In genomic region chr7:128831994-128832879, GRCh38 we compare ENCODE assay signal across 9 cellular contexts. TPM values are rescaled to one million over a fixed set of nuclear protein-coding genes. Genes with fewer than 3 reads are reported as not detected.
DNase-seq lines count a peak whose midpoint lies in the region; FAIRE-seq and TF ChIP-seq lines count a peak whose summit lies in the region.
"Had no signal": no experiment of that assay in that cellular context is flagged by ENCODE, and none has a peak within 500 bp of the region (broad histone marks: within the 10 kb centered on the region; RNA-seq: fewer than 3 reads in every experiment).

No MANE protein-coding gene starts in this region.

- no peaks in the 10 kb centered on the region for H3K36me3 Mint-ChIP-seq in neural progenitor cell
- no peaks in the 10 kb centered on the region for H3K36me3 Mint-ChIP-seq in activated T-helper 2 cell treated with anti-CD3 and anti-CD28 coated beads, Interferon-gamma antibody, Interleukin-2, Interleukin-4, amounts not matched to agents 10 μg/mL and 5 μg/mL and 100 μg/mL, durations not matched to agents 14 hours and 24 hours and 36 hours (ENCODE audit: low read depth)

- 37% methylated on average over 6 to 8 of the region's 22 CpGs for WGBS in esophagus squamous epithelium, 2 donors

- H3F3A ChIP-seq in neural progenitor cell (ENCODE audit: low read depth), result peaks cover 52% of the 10 kb centered on the region

- intact Hi-C loops in esophagus squamous epithelium (cut with DNase I), result no loop called here
- intact Hi-C loops in activated T-helper 2 cell treated with anti-CD3 and anti-CD28 coated beads, Interferon-gamma antibody, Interleukin-2, Interleukin-4, amounts not matched to agents 10 μg/mL and 5 μg/mL and 100 μg/mL, durations not matched to agents 14 hours and 24 hours and 36 hours (cut with micrococcal nuclease), result no loop called here

- TF ChIP-seq CTCF in esophagus squamous epithelium (IDR thresholded peaks at IDR 0.05) (no peak), neural progenitor cell (IDR thresholded peaks at IDR 0.05) (no peak), D721Med (IDR thresholded peaks at IDR 0.05; ENCODE audit: insufficient read depth, missing control alignments) (no peak)

- H3K4me2 ChIP-seq in BLaER1 (peak overlapping the region; percentile 95), neural progenitor cell (peak overlapping the region; percentile 83)

- H3K4me1 Mint-ChIP-seq in neural progenitor cell, result peaks cover 49% of the 10 kb centered on the region
- peaks cover 6% of the 10 kb centered on the region for H3K4me1 Mint-ChIP-seq in activated T-helper 2 cell treated with anti-CD3 and anti-CD28 coated beads, Interferon-gamma antibody, Interleukin-2, Interleukin-4, amounts not matched to agents 10 μg/mL and 5 μg/mL and 100 μg/mL, durations not matched to agents 14 hours and 24 hours and 36 hours (ENCODE audit: low read depth)

- in situ Hi-C loops in ACHN (cut with HindIII; ENCODE audit: low pct_ligation_motif_present, low pct_unique_long_range_greater_than_20kb, low sequenced_read_pairs), result no loop called here

- H3K27me3 ChIP-seq in BLaER1 (peaks cover 38% of the 10 kb centered on the region), esophagus squamous epithelium (peaks cover 0 to 60% (median 0%) of the 10 kb centered on the region in 4 donors), neural progenitor cell (peaks cover 19% of the 10 kb centered on the region)

- peak overlapping the region; percentile 81 for H3K4me3 Mint-ChIP-seq in neural progenitor cell
- no peak overlapping the region for H3K4me3 Mint-ChIP-seq in activated T-helper 2 cell treated with anti-CD3 and anti-CD28 coated beads, Interferon-gamma antibody, Interleukin-2, Interleukin-4, amounts not matched to agents 10 μg/mL and 5 μg/mL and 100 μg/mL, durations not matched to agents 14 hours and 24 hours and 36 hours (ENCODE audit: low read depth)

- H3K9ac ChIP-seq in BLaER1 (peak overlapping the region; percentile 66; the same call in 1 of the 2 replicates), neural progenitor cell (no peak overlapping the region)

- H3K36me3 ChIP-seq in BLaER1, result no peaks in the 10 kb centered on the region
- no peaks in the 10 kb centered on the region for H3K36me3 ChIP-seq in esophagus squamous epithelium
- H3K36me3 ChIP-seq in neural progenitor cell, result no peaks in the 10 kb centered on the region

- peak overlapping the region; percentile 39 for H2AFZ ChIP-seq in neural progenitor cell (replicated peaks)

- peak overlapping the region; percentile 55 for H3K27ac ChIP-seq in BLaER1
- H3K27ac ChIP-seq in esophagus squamous epithelium, result peak overlapping the region; percentile 70 to 92 (median 86)
- peak overlapping the region; percentile 77 for H3K27ac ChIP-seq in neural progenitor cell
- H3K27ac ChIP-seq: epithelial cell of prostate had no signal

- peaks cover 40% of the 10 kb centered on the region for H3K4me1 ChIP-seq in BLaER1
- H3K4me1 ChIP-seq in esophagus squamous epithelium, result peaks cover 21 to 88% (median 38%) of the 10 kb centered on the region in 3 donors
- H3K4me1 ChIP-seq in neural progenitor cell, result peaks cover 60% of the 10 kb centered on the region

- DNase-seq in NCI-H2171 (lab: John Stamatoyannopoulos, UW) (peak; percentile 81), esophagus squamous epithelium (lab: John Stamatoyannopoulos, UW) (no peak), neural progenitor cell (ENCODE audit: low spot score) (peak; percentile 87), NCI-H187 treated with DMSO at 0.1 percent for 48 hours (lab: John Stamatoyannopoulos, UW) (no peak), ACHN (no peak), D721Med (ENCODE audit: insufficient read length, low spot score) (no peak)
- DNase-seq in activated T-helper 2 cell treated with anti-CD3 and anti-CD28 coated beads, Interferon-gamma antibody, Interleukin-2, Interleukin-4, amounts not matched to agents 10 μg/mL and 5 μg/mL and 100 μg/mL, durations not matched to agents 14 hours and 24 hours and 36 hours (ENCODE audit: low spot score), result no peak

- H4K20me1 ChIP-seq in BLaER1, result no peaks in the 10 kb centered on the region
- H4K20me1 ChIP-seq in neural progenitor cell (ENCODE audit: low read depth), result no peaks in the 10 kb centered on the region

- no peak for FAIRE-seq in D721Med (lab: Jason Lieb, UNC)

- TF ChIP-seq POLR2A in esophagus squamous epithelium (IDR thresholded peaks at IDR 0.05), result no peak

- peak overlapping the region; percentile 60 for H3K27ac Mint-ChIP-seq in neural progenitor cell
- H3K27ac Mint-ChIP-seq in activated T-helper 2 cell treated with anti-CD3 and anti-CD28 coated beads, Interferon-gamma antibody, Interleukin-2, Interleukin-4, amounts not matched to agents 10 μg/mL and 5 μg/mL and 100 μg/mL, durations not matched to agents 14 hours and 24 hours and 36 hours, result no peak overlapping the region

- peaks cover 22% of the 10 kb centered on the region for H3K27me3 Mint-ChIP-seq in neural progenitor cell (ENCODE audit: insufficient read depth, low read depth)
- peaks cover 46% of the 10 kb centered on the region for H3K27me3 Mint-ChIP-seq in activated T-helper 2 cell treated with anti-CD3 and anti-CD28 coated beads, Interferon-gamma antibody, Interleukin-2, Interleukin-4, amounts not matched to agents 10 μg/mL and 5 μg/mL and 100 μg/mL, durations not matched to agents 14 hours and 24 hours and 36 hours (ENCODE audit: low read depth)

- H3K9me3 ChIP-seq in BLaER1 (no peaks in the 10 kb centered on the region), esophagus squamous epithelium (no peaks in the 10 kb centered on the region), neural progenitor cell (ENCODE audit: low read depth) (no peaks in the 10 kb centered on the region)

- H3K4me3 ChIP-seq in BLaER1 (peak overlapping the region; percentile 61), esophagus squamous epithelium (peak overlapping the region; percentile 33 to 74 (median 50)), neural progenitor cell (peak overlapping the region; percentile 53)

- H3K9me3 Mint-ChIP-seq in neural progenitor cell, result no peaks in the 10 kb centered on the region
- H3K9me3 Mint-ChIP-seq in activated T-helper 2 cell treated with anti-CD3 and anti-CD28 coated beads, Interferon-gamma antibody, Interleukin-2, Interleukin-4, amounts not matched to agents 10 μg/mL and 5 μg/mL and 100 μg/mL, durations not matched to agents 14 hours and 24 hours and 36 hours, result no peaks in the 10 kb centered on the region

- H3K79me2 ChIP-seq in neural progenitor cell (ENCODE audit: low read depth), result no peaks in the 10 kb centered on the region

RNA-seq across cellular contexts. Expression of gene FLNC, which starts 2.0 kb away (rescaled TPM):
- total RNA-seq in esophagus squamous epithelium (10 to 100 TPM in 2 of 4 donors, 1 to 10 TPM in 2; 3.0 to 27.3 (median 7.5) TPM), neural progenitor cell (ENCODE audit: low replicate concordance) (6.7 and 23.7 TPM in 2 replicates)
- not detected in 2 replicates for total RNA-seq in activated T-helper 2 cell treated with anti-CD3 and anti-CD28 coated beads, Interferon-gamma antibody, Interleukin-2, Interleukin-4, amounts not matched to agents 10 μg/mL and 5 μg/mL and 100 μg/mL, durations not matched to agents 14 hours and 24 hours and 36 hours

RNA-seq across cellular contexts. Expression of gene ATP6V1F, which starts 30.4 kb away (rescaled TPM):
- total RNA-seq in esophagus squamous epithelium, result 100 to 1,000 TPM; 103 to 148 (median 130) TPM
- 61.4 and 81.8 TPM in 2 replicates for total RNA-seq in neural progenitor cell (ENCODE audit: low replicate concordance)
- total RNA-seq in activated T-helper 2 cell treated with anti-CD3 and anti-CD28 coated beads, Interferon-gamma antibody, Interleukin-2, Interleukin-4, amounts not matched to agents 10 μg/mL and 5 μg/mL and 100 μg/mL, durations not matched to agents 14 hours and 24 hours and 36 hours, result 123 and 132 TPM in 2 replicates

RNA-seq across cellular contexts. Expression of gene CCDC136, which starts 40.5 kb away (rescaled TPM):
- total RNA-seq in esophagus squamous epithelium, result 1 to 10 TPM in 2 of 4 donors, under 1 TPM in 2; 0.09 to 5.1 (median 2.2) TPM
- 93.6 and 115 TPM in 2 replicates for total RNA-seq in neural progenitor cell (ENCODE audit: low replicate concordance)
- total RNA-seq in activated T-helper 2 cell treated with anti-CD3 and anti-CD28 coated beads, Interferon-gamma antibody, Interleukin-2, Interleukin-4, amounts not matched to agents 10 μg/mL and 5 μg/mL and 100 μg/mL, durations not matched to agents 14 hours and 24 hours and 36 hours, result 14.3 and 15.5 TPM in 2 replicates

RNA-seq across cellular contexts. Expression of gene OPN1SW, which starts 56.6 kb away (rescaled TPM):
- total RNA-seq in esophagus squamous epithelium (not detected), neural progenitor cell (ENCODE audit: low replicate concordance) (0.46 TPM in 1 of 2 replicates, not detected in the other)
- not detected in 2 replicates for total RNA-seq in activated T-helper 2 cell treated with anti-CD3 and anti-CD28 coated beads, Interferon-gamma antibody, Interleukin-2, Interleukin-4, amounts not matched to agents 10 μg/mL and 5 μg/mL and 100 μg/mL, durations not matched to agents 14 hours and 24 hours and 36 hours

Comparison
In these comparisons a context has a peak if more than half of its experiments do, and no peak if none do; other contexts are left out.
1. DNase-seq: peak in NCI-H2171 (single experiment) and neural progenitor cell (single experiment); none in esophagus squamous epithelium (single experiment), activated T-helper 2 cell treated with anti-CD3 and anti-CD28 coated beads, Interferon-gamma antibody, Interleukin-2, Interleukin-4, amounts not matched to agents 10 μg/mL and 5 μg/mL and 100 μg/mL, durations not matched to agents 14 hours and 24 hours and 36 hours (single experiment), NCI-H187 treated with DMSO at 0.1 percent for 48 hours (single experiment), ACHN (single experiment) and D721Med (single experiment).
2. Peak in every context shown above with its lines, with median percentiles within 50 percentile points of each other: H3K27ac ChIP-seq and H3K4me3 ChIP-seq.